1 cellular context compared by ENCODE assay signal in the genomic region with DNA sequence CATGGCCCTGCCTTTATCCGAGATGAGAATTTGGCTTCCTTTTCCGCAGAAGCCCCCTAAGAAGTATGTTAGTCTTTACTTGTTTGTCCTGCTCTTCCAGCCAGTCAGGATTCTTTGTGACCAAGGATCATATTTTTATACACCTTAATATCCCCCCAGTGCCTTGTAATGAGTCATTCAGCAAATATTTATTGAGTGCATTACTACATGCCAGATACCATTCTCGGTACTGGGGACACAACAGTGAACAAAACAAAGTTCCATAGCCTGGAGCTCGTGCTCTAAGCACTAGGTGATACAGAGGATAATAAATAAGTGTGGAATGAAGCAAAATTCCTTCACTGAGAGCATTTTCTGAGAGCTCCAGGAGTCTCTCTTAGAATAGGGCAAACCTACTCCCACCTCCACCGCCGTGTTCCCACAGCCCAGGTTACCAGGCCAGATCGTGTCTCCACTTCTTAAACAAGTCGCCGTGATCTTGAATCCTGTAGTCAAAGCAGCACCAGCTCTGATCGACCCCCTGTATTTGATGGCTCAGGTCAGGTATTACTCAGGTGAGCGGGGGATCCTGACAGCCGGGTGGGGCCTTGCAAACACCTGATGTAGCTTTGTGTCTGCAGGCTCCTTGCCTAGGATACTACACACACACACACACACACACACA.
TF ChIP-seq lines count a peak whose summit lies in the region.

No MANE protein-coding gene starts in this region.

TF ChIP-seq in K562, 482 proteins besides CTCF, POLR2A, EP300 and RAD21:
- TF ChIP-seq ZNF717 (CRISPR knock-in tag; IDR thresholded peaks at IDR 0.05) = no peak
- no peak for TF ChIP-seq EP400 (IDR thresholded peaks at IDR 0.05)
- no peak for TF ChIP-seq HDAC8 (tag; IDR thresholded peaks at IDR 0.05)
- TF ChIP-seq, protein P1, sequence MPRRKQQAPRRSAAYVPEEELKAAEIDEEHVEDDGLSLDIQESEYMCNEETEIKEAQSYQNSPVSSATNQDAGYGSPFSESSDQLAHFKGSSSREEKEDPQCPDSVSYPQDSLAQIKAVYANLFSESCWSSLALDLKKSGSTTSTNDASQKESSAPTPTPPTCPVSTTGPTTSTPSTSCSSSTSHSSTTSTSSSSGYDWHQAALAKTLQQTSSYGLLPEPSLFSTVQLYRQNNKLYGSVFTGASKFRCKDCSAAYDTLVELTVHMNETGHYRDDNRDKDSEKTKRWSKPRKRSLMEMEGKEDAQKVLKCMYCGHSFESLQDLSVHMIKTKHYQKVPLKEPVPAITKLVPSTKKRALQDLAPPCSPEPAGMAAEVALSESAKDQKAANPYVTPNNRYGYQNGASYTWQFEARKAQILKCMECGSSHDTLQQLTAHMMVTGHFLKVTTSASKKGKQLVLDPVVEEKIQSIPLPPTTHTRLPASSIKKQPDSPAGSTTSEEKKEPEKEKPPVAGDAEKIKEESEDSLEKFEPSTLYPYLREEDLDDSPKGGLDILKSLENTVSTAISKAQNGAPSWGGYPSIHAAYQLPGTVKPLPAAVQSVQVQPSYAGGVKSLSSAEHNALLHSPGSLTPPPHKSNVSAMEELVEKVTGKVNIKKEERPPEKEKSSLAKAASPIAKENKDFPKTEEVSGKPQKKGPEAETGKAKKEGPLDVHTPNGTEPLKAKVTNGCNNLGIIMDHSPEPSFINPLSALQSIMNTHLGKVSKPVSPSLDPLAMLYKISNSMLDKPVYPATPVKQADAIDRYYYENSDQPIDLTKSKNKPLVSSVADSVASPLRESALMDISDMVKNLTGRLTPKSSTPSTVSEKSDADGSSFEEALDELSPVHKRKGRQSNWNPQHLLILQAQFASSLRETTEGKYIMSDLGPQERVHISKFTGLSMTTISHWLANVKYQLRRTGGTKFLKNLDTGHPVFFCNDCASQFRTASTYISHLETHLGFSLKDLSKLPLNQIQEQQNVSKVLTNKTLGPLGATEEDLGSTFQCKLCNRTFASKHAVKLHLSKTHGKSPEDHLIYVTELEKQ (CRISPR knock-in tag; IDR thresholded peaks at IDR 0.05) = no peak
- TF ChIP-seq NR2C1 (IDR thresholded peaks at IDR 0.05) = no peak
- TF ChIP-seq NR2C1 (tag; IDR thresholded peaks at IDR 0.05) = no peak
- no peak for TF ChIP-seq ZNF41 (CRISPR knock-in tag; conservative IDR thresholded peaks at IDR 0.05)
- no peak for TF ChIP-seq ZNF212 (CRISPR knock-in tag; IDR thresholded peaks at IDR 0.05)
- TF ChIP-seq SUPT5H (IDR thresholded peaks at IDR 0.05) = no peak
- TF ChIP-seq, protein P2, sequence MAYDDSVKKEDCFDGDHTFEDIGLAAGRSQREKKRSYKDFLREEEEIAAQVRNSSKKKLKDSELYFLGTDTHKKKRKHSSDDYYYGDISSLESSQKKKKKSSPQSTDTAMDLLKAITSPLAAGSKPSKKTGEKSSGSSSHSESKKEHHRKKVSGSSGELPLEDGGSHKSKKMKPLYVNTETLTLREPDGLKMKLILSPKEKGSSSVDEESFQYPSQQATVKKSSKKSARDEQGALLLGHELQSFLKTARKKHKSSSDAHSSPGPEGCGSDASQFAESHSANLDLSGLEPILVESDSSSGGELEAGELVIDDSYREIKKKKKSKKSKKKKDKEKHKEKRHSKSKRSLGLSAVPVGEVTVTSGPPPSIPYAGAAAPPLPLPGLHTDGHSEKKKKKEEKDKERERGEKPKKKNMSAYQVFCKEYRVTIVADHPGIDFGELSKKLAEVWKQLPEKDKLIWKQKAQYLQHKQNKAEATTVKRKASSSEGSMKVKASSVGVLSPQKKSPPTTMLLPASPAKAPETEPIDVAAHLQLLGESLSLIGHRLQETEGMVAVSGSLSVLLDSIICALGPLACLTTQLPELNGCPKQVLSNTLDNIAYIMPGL (CRISPR knock-in tag; IDR thresholded peaks at IDR 0.05) = no peak
- no peak for TF ChIP-seq HEY1 (CRISPR knock-in tag; IDR thresholded peaks at IDR 0.05; ENCODE audit: borderline replicate concordance)
- no peak for TF ChIP-seq SMAD1 (IDR thresholded peaks at IDR 0.05; ENCODE audit: low read depth, low read length, partially characterized antibody)
- no peak for TF ChIP-seq NCOA2 (IDR thresholded peaks at IDR 0.05; ENCODE audit: partially characterized antibody in 2 of 2)
- TF ChIP-seq, protein P3, sequence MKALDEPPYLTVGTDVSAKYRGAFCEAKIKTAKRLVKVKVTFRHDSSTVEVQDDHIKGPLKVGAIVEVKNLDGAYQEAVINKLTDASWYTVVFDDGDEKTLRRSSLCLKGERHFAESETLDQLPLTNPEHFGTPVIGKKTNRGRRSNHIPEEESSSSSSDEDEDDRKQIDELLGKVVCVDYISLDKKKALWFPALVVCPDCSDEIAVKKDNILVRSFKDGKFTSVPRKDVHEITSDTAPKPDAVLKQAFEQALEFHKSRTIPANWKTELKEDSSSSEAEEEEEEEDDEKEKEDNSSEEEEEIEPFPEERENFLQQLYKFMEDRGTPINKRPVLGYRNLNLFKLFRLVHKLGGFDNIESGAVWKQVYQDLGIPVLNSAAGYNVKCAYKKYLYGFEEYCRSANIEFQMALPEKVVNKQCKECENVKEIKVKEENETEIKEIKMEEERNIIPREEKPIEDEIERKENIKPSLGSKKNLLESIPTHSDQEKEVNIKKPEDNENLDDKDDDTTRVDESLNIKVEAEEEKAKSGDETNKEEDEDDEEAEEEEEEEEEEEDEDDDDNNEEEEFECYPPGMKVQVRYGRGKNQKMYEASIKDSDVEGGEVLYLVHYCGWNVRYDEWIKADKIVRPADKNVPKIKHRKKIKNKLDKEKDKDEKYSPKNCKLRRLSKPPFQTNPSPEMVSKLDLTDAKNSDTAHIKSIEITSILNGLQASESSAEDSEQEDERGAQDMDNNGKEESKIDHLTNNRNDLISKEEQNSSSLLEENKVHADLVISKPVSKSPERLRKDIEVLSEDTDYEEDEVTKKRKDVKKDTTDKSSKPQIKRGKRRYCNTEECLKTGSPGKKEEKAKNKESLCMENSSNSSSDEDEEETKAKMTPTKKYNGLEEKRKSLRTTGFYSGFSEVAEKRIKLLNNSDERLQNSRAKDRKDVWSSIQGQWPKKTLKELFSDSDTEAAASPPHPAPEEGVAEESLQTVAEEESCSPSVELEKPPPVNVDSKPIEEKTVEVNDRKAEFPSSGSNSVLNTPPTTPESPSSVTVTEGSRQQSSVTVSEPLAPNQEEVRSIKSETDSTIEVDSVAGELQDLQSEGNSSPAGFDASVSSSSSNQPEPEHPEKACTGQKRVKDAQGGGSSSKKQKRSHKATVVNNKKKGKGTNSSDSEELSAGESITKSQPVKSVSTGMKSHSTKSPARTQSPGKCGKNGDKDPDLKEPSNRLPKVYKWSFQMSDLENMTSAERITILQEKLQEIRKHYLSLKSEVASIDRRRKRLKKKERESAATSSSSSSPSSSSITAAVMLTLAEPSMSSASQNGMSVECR (CRISPR knock-in tag; IDR thresholded peaks at IDR 0.05) = no peak
- no peak for TF ChIP-seq NONO (IDR thresholded peaks at IDR 0.05; ENCODE audit: low read depth in 2 of 2, low read length in 1 of 2)
- TF ChIP-seq ZKSCAN3 (CRISPR knock-in tag; IDR thresholded peaks at IDR 0.05) = no peak
- TF ChIP-seq, protein P4, sequence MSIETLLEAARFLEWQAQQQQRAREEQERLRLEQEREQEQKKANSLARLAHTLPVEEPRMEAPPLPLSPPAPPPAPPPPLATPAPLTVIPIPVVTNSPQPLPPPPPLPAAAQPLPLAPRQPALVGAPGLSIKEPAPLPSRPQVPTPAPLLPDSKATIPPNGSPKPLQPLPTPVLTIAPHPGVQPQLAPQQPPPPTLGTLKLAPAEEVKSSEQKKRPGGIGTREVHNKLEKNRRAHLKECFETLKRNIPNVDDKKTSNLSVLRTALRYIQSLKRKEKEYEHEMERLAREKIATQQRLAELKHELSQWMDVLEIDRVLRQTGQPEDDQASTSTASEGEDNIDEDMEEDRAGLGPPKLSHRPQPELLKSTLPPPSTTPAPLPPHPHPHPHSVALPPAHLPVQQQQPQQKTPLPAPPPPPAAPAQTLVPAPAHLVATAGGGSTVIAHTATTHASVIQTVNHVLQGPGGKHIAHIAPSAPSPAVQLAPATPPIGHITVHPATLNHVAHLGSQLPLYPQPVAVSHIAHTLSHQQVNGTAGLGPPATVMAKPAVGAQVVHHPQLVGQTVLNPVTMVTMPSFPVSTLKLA (conservative IDR thresholded peaks at IDR 0.05) = no peak
- TF ChIP-seq, protein P5, sequence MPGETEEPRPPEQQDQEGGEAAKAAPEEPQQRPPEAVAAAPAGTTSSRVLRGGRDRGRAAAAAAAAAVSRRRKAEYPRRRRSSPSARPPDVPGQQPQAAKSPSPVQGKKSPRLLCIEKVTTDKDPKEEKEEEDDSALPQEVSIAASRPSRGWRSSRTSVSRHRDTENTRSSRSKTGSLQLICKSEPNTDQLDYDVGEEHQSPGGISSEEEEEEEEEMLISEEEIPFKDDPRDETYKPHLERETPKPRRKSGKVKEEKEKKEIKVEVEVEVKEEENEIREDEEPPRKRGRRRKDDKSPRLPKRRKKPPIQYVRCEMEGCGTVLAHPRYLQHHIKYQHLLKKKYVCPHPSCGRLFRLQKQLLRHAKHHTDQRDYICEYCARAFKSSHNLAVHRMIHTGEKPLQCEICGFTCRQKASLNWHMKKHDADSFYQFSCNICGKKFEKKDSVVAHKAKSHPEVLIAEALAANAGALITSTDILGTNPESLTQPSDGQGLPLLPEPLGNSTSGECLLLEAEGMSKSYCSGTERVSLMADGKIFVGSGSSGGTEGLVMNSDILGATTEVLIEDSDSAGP (CRISPR knock-in tag; IDR thresholded peaks at IDR 0.05) = no peak
- TF ChIP-seq RNF2 (IDR thresholded peaks at IDR 0.05) = no peak
- TF ChIP-seq, protein P6, sequence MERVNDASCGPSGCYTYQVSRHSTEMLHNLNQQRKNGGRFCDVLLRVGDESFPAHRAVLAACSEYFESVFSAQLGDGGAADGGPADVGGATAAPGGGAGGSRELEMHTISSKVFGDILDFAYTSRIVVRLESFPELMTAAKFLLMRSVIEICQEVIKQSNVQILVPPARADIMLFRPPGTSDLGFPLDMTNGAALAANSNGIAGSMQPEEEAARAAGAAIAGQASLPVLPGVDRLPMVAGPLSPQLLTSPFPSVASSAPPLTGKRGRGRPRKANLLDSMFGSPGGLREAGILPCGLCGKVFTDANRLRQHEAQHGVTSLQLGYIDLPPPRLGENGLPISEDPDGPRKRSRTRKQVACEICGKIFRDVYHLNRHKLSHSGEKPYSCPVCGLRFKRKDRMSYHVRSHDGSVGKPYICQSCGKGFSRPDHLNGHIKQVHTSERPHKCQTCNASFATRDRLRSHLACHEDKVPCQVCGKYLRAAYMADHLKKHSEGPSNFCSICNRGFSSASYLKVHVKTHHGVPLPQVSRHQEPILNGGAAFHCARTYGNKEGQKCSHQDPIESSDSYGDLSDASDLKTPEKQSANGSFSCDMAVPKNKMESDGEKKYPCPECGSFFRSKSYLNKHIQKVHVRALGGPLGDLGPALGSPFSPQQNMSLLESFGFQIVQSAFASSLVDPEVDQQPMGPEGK (CRISPR knock-in tag; IDR thresholded peaks at IDR 0.05; ENCODE audit: borderline replicate concordance) = no peak
